Comparison of ENCODE assay signal across 22 cellular contexts in the genomic region with DNA sequence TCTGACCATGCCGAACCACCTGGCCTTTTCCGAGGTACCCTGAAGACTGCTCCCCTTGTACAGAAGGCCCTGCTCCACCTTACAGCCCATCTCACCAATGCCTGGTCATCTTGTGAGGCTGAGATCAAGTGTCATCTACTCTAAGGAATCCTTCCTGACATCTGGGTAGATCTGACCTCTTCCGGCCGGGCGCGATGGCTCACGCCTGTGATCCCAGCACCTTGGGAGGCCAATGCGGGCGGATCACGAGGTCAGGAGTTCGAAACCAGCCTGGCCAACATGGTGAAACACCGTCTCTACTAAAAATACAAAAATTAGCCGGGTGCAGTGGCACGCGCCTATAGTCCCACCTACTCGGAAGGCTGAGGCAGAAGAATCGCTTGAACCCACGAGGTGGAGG.
"Had no signal": no experiment of that assay in that cellular context is flagged by ENCODE, and none has a peak within 500 bp of the region (broad histone marks: within the 10 kb centered on the region; RNA-seq: fewer than 3 reads in every experiment).

No MANE protein-coding gene starts in this region.

- H3K36me3 ChIP-seq: pancreas, vagina had no signal

- H3K36me3 Mint-ChIP-seq: T-cell had no signal

- H3K27ac Mint-ChIP-seq: activated T-cell treated with anti-CD3 and anti-CD28 coated beads, Interleukin-2, amount 50 U/mL, for 72 hours had no signal

- H3K27ac ChIP-seq: foreskin keratinocyte had no signal

- H3K27me3 Mint-ChIP-seq: dendritic cell treated with granulocyte-macrophage colony-stimulating factor and Interleukin-4, amounts not matched to agents 40 ng/mL and 50 ng/mL, for 4 days; T-cell had no signal

- H3K4me3 ChIP-seq: pancreas, tibial nerve, vagina had no signal

- ATAC-seq: activated T-cell treated with anti-CD3 and anti-CD28 coated beads, Interleukin-2, amount 50 U/mL, for 72 hours; foreskin keratinocyte; left ventricle myocardium superior; pancreas; T-cell had no signal

- H3K4me3 Mint-ChIP-seq: dendritic cell treated with granulocyte-macrophage colony-stimulating factor and Interleukin-4, amounts not matched to agents 40 ng/mL and 50 ng/mL, for 4 days had no signal

- H3K9me3 ChIP-seq: pancreas, tibial nerve, vagina had no signal

- DNase-seq: activated CD4-positive, alpha-beta T cell treated with anti-CD3 and anti-CD28 coated beads for 1 hour; activated CD4-positive, alpha-beta T cell treated with anti-CD3 and anti-CD28 coated beads, Interleukin-2, amount 50 U/mL, for 4 hours; activated naive CD4-positive, alpha-beta T cell treated with Interleukin-2 at 50 U/mL for 16 hours; activated T-cell treated with anti-CD3 and anti-CD28 coated beads, Interleukin-2, amount 50 U/mL, for 72 hours; anterior cingulate cortex; cerebellar nuclear complex; effector memory CD4-positive, alpha-beta T cell; foreskin keratinocyte; head of caudate nucleus; kidney glomerular epithelial cell; left ventricle myocardium superior; mesendoderm; pancreas; stimulated activated CD4-positive, alpha-beta T cell treated with anti-CD3 and anti-CD28 coated beads, Interleukin-12 subunit alpha, Interleukin-12 subunit beta, amount 100 ng/mL, for 4 hours; stimulated activated CD4-positive, alpha-beta T cell treated with anti-CD3 and anti-CD28 coated beads, Interleukin-2, amount 100 ng/mL, for 24 hours; stimulated activated naive CD4-positive, alpha-beta T cell treated with Interleukin-2 at 50 U/mL for 16 hours; substantia nigra; T-cell; T-helper 9 cell had no signal

- H3K9me3 Mint-ChIP-seq: activated T-cell treated with anti-CD3 and anti-CD28 coated beads, Interleukin-2, amount 50 U/mL, for 72 hours; dendritic cell treated with granulocyte-macrophage colony-stimulating factor and Interleukin-4, amounts not matched to agents 40 ng/mL and 50 ng/mL, for 4 days had no signal

- H3K27me3 ChIP-seq: foreskin keratinocyte, pancreas, tibial nerve, vagina had no signal
